In genomic region chr2:65545818-65546217, GRCh38 we compare ENCODE assay signal across 13 cellular contexts.
DNase-seq lines count a peak whose midpoint lies in the region; ATAC-seq, FAIRE-seq and TF ChIP-seq lines count a peak whose summit lies in the region.
"Had no signal": no experiment of that assay in that cellular context is flagged by ENCODE, and none has a peak within 500 bp of the region (broad histone marks: within the 10 kb centered on the region; RNA-seq: fewer than 3 reads in every experiment).

No MANE protein-coding gene starts in this region.

- DNase-seq in AG08396 (ENCODE audit: low spot score) (peak; percentile 25), HS-27A (ENCODE audit: low read depth) (peak; percentile 5), cardiac fibroblast (ENCODE audit: low read depth in 2 of 2) (peak; percentile 42 to 43), left colon (no peak), frontal cortex (ENCODE audit: low spot score in 2 of 2) (no peak), midbrain (lab: John Stamatoyannopoulos, UW) (no peak)
- DNase-seq: activated naive CD4-positive, alpha-beta T cell; CD4-positive, CD25-positive, alpha-beta regulatory T cell; stimulated activated CD4-positive, alpha-beta T cell treated with anti-CD3 and anti-CD28 coated beads, Interleukin-2, amount 100 ng/mL, for 48 hours had no signal

- FAIRE-seq in frontal cortex (lab: Jason Lieb, UNC), result no peak
- FAIRE-seq: endometrium, TTC549 had no signal

- intact Hi-C loops in left colon (cut with DNase I, micrococcal nuclease), result no loop called here

- ATAC-seq in left colon, result peak; percentile 82
- no peak for ATAC-seq in GM19455 (IDR thresholded peaks at IDR 0.05; ENCODE audit: unreplicated experiment)
- no peak for ATAC-seq in HG02885 (IDR thresholded peaks at IDR 0.05; ENCODE audit: poor library complexity, unreplicated experiment)

- TF ChIP-seq CTCF in cardiac fibroblast (IDR thresholded peaks at IDR 0.05; ENCODE audit: low read depth, low read length), result no peak

- H3K4me3 ChIP-seq in cardiac fibroblast (replicated peaks in 1 of 2; ENCODE audit: low read depth in 2 of 2, low read length in 2 of 2), result no peak overlapping the region

Comparison
In these comparisons a context has a peak if more than half of its experiments do, and no peak if none do; other contexts are left out.
1. DNase-seq: peak in AG08396 (single experiment), HS-27A (single experiment) and cardiac fibroblast (2 of 2); none in left colon (0 of 2), frontal cortex (0 of 2) and midbrain (single experiment).